18 cellular contexts compared by ENCODE assay signal in genomic region chr3:63557912-63558311, GRCh38.
DNase-seq lines count a peak whose midpoint lies in the region; ATAC-seq, FAIRE-seq and TF ChIP-seq lines count a peak whose summit lies in the region.
"Had no signal": no experiment of that assay in that cellular context is flagged by ENCODE, and none has a peak within 500 bp of the region (broad histone marks: within the 10 kb centered on the region; RNA-seq: fewer than 3 reads in every experiment).

No MANE protein-coding gene starts in this region.

- TF ChIP-seq POLR2A in GM12878 (IDR thresholded peaks at IDR 0.05; ENCODE audit: low read depth, low read length) = no peak

- no peak overlapping the region for H3K4me3 ChIP-seq in GM12878

- no peak overlapping the region for H3K27ac ChIP-seq in GM12878 (ENCODE audit: control insufficient read depth, insufficient read depth)
- H3K27ac ChIP-seq: KMS-11 had no signal

- H3K9me3 ChIP-seq in GM12878 (replicated peaks; ENCODE audit: control insufficient read depth, insufficient read depth, low read length) = no peaks in the 10 kb centered on the region

- DNase-seq in GM12878 (ENCODE audit: low read depth, low spot score) (peak; percentile 17), endothelial cell (ENCODE audit: low spot score) (no peak), midbrain (lab: John Stamatoyannopoulos, UW) (no peak)
- no peak for DNase-seq in activated CD4-positive, alpha-beta T cell treated with anti-CD3 and anti-CD28 coated beads for 48 hours
- DNase-seq in stimulated activated CD4-positive, alpha-beta T cell treated with anti-CD3 and anti-CD28 coated beads, Interleukin-1b, Interleukin-23, amount 100 ng/mL, for 48 hours = no peak
- DNase-seq: activated CD4-positive, alpha-beta memory T cell treated with anti-CD3 and anti-CD28 coated beads, Interleukin-2, amount 10 ng/mL, durations not matched to agents 7 days and 5 days; activated gamma-delta T cell treated with Interleukin-2 at 50 U/mL for 16 hours; CD4-positive, alpha-beta T cell; foreskin fibroblast; NCI-H2107; stimulated activated CD4-positive, alpha-beta T cell treated with anti-CD3 and anti-CD28 coated beads, Interleukin-15, amount 100 ng/mL, for 24 hours; trophoblast cell had no signal

- TF ChIP-seq CTCF in GM12878 (IDR thresholded peaks at IDR 0.05 in 2 of 3, conservative IDR thresholded peaks at IDR 0.05 in 1 of 3; ENCODE audit: control insufficient read depth in 2 of 3, extremely low read depth in 1 of 3, insufficient read depth in 1 of 3, low read depth in 3 of 3, low read length in 3 of 3) (no peak), endothelial cell (IDR thresholded peaks at IDR 0.05; ENCODE audit: unreplicated experiment) (no peak)

- SMC1A ChIA-PET in GM12878 (lab: Charles Lee; ENCODE audit: uncharacterized antibody, unreplicated experiment) = no interaction called here

- RAD21 ChIA-PET in GM12878 (lab: Charles Lee; ENCODE audit: unreplicated experiment) = no interaction called here

- no peaks in the 10 kb centered on the region for H3K79me2 ChIP-seq in GM12878 (ENCODE audit: control insufficient read depth, insufficient read depth, low read length)

- H3K36me3 ChIP-seq in GM12878 (ENCODE audit: control insufficient read depth in 2 of 2, insufficient read depth in 2 of 2, low read length in 1 of 2) = no peaks in the 10 kb centered on the region

- H3K9me3 Mint-ChIP-seq in endothelial cell (ENCODE audit: unreplicated experiment) = no peaks in the 10 kb centered on the region
- H3K9me3 Mint-ChIP-seq: activated CD4-positive, alpha-beta memory T cell treated with anti-CD3 and anti-CD28 coated beads, Interleukin-2, amount 10 ng/mL, durations not matched to agents 7 days and 5 days; brain; CD4-positive, alpha-beta T cell; T-helper 1 cell treated with Interleukin-12 subunit alpha and Interleukin-12 subunit beta and Interleukin-4 antibody, amounts not matched to agents 30 μg/mL and 1 μg/mL, for 36 hours had no signal

- CTCF ChIA-PET in GM12878 (lab: Yijun Ruan, JAX) = no interaction called here

- H3K4me1 ChIP-seq in GM12878 (ENCODE audit: control insufficient read depth, insufficient read depth, low read length) = no peaks in the 10 kb centered on the region

- no peaks in the 10 kb centered on the region for H3K36me3 Mint-ChIP-seq in endothelial cell (ENCODE audit: low read depth, unreplicated experiment)
- H3K36me3 Mint-ChIP-seq: brain had no signal

- H3K27me3 ChIP-seq in GM12878 (replicated peaks in 1 of 2; ENCODE audit: control insufficient read depth in 2 of 2, insufficient read depth in 2 of 2, low read length in 1 of 2) = no peaks in the 10 kb centered on the region

- H4K20me1 ChIP-seq in GM12878 (ENCODE audit: control insufficient read depth, insufficient read depth) = no peaks in the 10 kb centered on the region

- no TSS peak for BruUV-seq in GM12878 (replicated peaks; lab: Mats Ljungman, UMichigan)

- intact Hi-C loops in GM12878 (cut with micrococcal nuclease; ENCODE audit: unreplicated experiment) = no loop called here

- POLR2A ChIA-PET in GM12878 (lab: Charles Lee) = no interaction called here

- no peak overlapping the region for H3K27ac Mint-ChIP-seq in endothelial cell (ENCODE audit: unreplicated experiment)
- H3K27ac Mint-ChIP-seq: activated CD4-positive, alpha-beta memory T cell treated with anti-CD3 and anti-CD28 coated beads, Interleukin-2, amount 10 ng/mL, durations not matched to agents 7 days and 5 days; brain; CD4-positive, alpha-beta T cell; T-helper 1 cell treated with Interleukin-12 subunit alpha and Interleukin-12 subunit beta and Interleukin-4 antibody, amounts not matched to agents 30 μg/mL and 1 μg/mL, for 36 hours had no signal

- H3K4me2 ChIP-seq in GM12878 (ENCODE audit: control insufficient read depth, insufficient read depth) = no peak overlapping the region
- H3K4me2 ChIP-seq: KMS-11 had no signal

- in situ Hi-C loops in GM12878 (cut with MboI) = no loop called here

- H3K27me3 Mint-ChIP-seq in endothelial cell (ENCODE audit: unreplicated experiment) = no peaks in the 10 kb centered on the region
- H3K27me3 Mint-ChIP-seq: activated CD4-positive, alpha-beta memory T cell treated with anti-CD3 and anti-CD28 coated beads, Interleukin-2, amount 10 ng/mL, durations not matched to agents 7 days and 5 days; brain; CD4-positive, alpha-beta T cell had no signal

- peak; percentile 92 for ATAC-seq in GM19043 (IDR thresholded peaks at IDR 0.05; ENCODE audit: low read depth, unreplicated experiment)
- ATAC-seq in HG02623 (IDR thresholded peaks at IDR 0.05; ENCODE audit: unreplicated experiment) = peak; percentile 64
- peak; percentile 65 for ATAC-seq in HG03457 (IDR thresholded peaks at IDR 0.05; ENCODE audit: unreplicated experiment)
- peak; percentile 57 for ATAC-seq in GM12878

- FAIRE-seq in GM12878 (lab: Jason Lieb, UNC) = no peak

- H3K9ac ChIP-seq in GM12878 (ENCODE audit: control insufficient read depth, insufficient read depth, low read length) = no peak overlapping the region
- H3K9ac ChIP-seq: KMS-11 had no signal

- peaks cover 5% of the 10 kb centered on the region for H3K4me1 Mint-ChIP-seq in endothelial cell (ENCODE audit: unreplicated experiment)
- H3K4me1 Mint-ChIP-seq: activated CD4-positive, alpha-beta memory T cell treated with anti-CD3 and anti-CD28 coated beads, Interleukin-2, amount 10 ng/mL, durations not matched to agents 7 days and 5 days had no signal

- no peak for TF ChIP-seq RAD21 in GM12878 (IDR thresholded peaks at IDR 0.05; ENCODE audit: insufficient read depth, low read depth, low read length)

- H2AFZ ChIP-seq in GM12878 (ENCODE audit: control insufficient read depth, low read depth, low read length) = no peak overlapping the region

- no peak for TF ChIP-seq EP300 in GM12878 (IDR thresholded peaks at IDR 0.05; ENCODE audit: borderline replicate concordance in 1 of 2, control insufficient read depth in 1 of 2, low read depth in 2 of 2, low read length in 2 of 2)

- H3K4me3 Mint-ChIP-seq in endothelial cell (ENCODE audit: unreplicated experiment) = no peak overlapping the region
- H3K4me3 Mint-ChIP-seq: activated CD4-positive, alpha-beta memory T cell treated with anti-CD3 and anti-CD28 coated beads, Interleukin-2, amount 10 ng/mL, durations not matched to agents 7 days and 5 days; brain; CD4-positive, alpha-beta T cell; T-helper 1 cell treated with Interleukin-12 subunit alpha and Interleukin-12 subunit beta and Interleukin-4 antibody, amounts not matched to agents 30 μg/mL and 1 μg/mL, for 36 hours had no signal

TF ChIP-seq in GM12878, 131 proteins besides CTCF, POLR2A, EP300 and RAD21 (continues in another document):
- no peak for TF ChIP-seq SIN3A (IDR thresholded peaks at IDR 0.05; ENCODE audit: low read depth, low read length)
- TF ChIP-seq IKZF2 (IDR thresholded peaks at IDR 0.05) = peak; percentile 44 to 58
- no peak for TF ChIP-seq ZBED1 (IDR thresholded peaks at IDR 0.05; ENCODE audit: borderline replicate concordance)
- no peak for TF ChIP-seq YBX1 (IDR thresholded peaks at IDR 0.05)
- TF ChIP-seq CREB1 (IDR thresholded peaks at IDR 0.05; ENCODE audit: low read depth) = no peak
- peak; percentile 62; the same call in 1 of the 2 replicates for TF ChIP-seq SPI1 (IDR thresholded peaks at IDR 0.05; ENCODE audit: borderline replicate concordance, insufficient read depth, low read depth, low read length)
- TF ChIP-seq PAX8 (IDR thresholded peaks at IDR 0.05) = no peak
- TF ChIP-seq NR2C1 (IDR thresholded peaks at IDR 0.05) = no peak
- no peak for TF ChIP-seq IRF3 (IDR thresholded peaks at IDR 0.05)
- TF ChIP-seq ZNF24 (IDR thresholded peaks at IDR 0.05) = peak; percentile 64; the same call in 1 of the 2 replicates
- TF ChIP-seq EGR1 (IDR thresholded peaks at IDR 0.05; ENCODE audit: borderline replicate concordance in 1 of 2, low read depth in 2 of 2, low read length in 2 of 2) = no peak
- no peak for TF ChIP-seq CHD1 (IDR thresholded peaks at IDR 0.05; ENCODE audit: low read depth, low read length)
- TF ChIP-seq ASH2L (IDR thresholded peaks at IDR 0.05; ENCODE audit: borderline replicate concordance, low read depth) = no peak
- TF ChIP-seq CHD2 (IDR thresholded peaks at IDR 0.05; ENCODE audit: borderline replicate concordance, low read depth, low read length) = no peak
- TF ChIP-seq JUNB (IDR thresholded peaks at IDR 0.05) = peak; percentile 23; the same call in 1 of the 2 replicates
- no peak for TF ChIP-seq HDAC2 (IDR thresholded peaks at IDR 0.05)
- TF ChIP-seq RBBP5 (conservative IDR thresholded peaks at IDR 0.05) = no peak
- no peak for TF ChIP-seq SP1 (IDR thresholded peaks at IDR 0.05; ENCODE audit: low read depth, low read length)
- TF ChIP-seq CBX5 (IDR thresholded peaks at IDR 0.05; ENCODE audit: low read depth) = no peak
- no peak for TF ChIP-seq JUND (IDR thresholded peaks at IDR 0.05; ENCODE audit: low read depth, low read length)
- no peak for TF ChIP-seq STAT3 (IDR thresholded peaks at IDR 0.05; ENCODE audit: low read depth, low read length)
